Comparison of ENCODE assay signal across 21 cellular contexts in genomic region chr12:130437555-130438242, GRCh38.
DNase-seq lines count a peak whose midpoint lies in the region; ATAC-seq and TF ChIP-seq lines count a peak whose summit lies in the region.
"Had no signal": no experiment of that assay in that cellular context is flagged by ENCODE, and none has a peak within 500 bp of the region (broad histone marks: within the 10 kb centered on the region; RNA-seq: fewer than 3 reads in every experiment).

No MANE protein-coding gene starts in this region.

- WGBS in sigmoid colon, 2 donors, result 92 to 96% methylated on average over 16 of the region's 16 CpGs

- no peak for DNase-seq in Panc1 (ENCODE audit: low read depth, low spot score)
- peak; percentile 6 for DNase-seq in WTC11 (ENCODE audit: low spot score)
- peak; percentile 14 for DNase-seq in lower lobe of right lung
- DNase-seq in sigmoid colon, result peak; percentile 36
- DNase-seq in KBM-7, result no peak
- DNase-seq: AML-193, MG63, NCI-H1105 treated with DMSO at 0.1 percent for 48 hours, NCI-H2029, NCI-H446 treated with DMSO at 0.1 percent for 48 hours, NCI-H526, SIG-M5 had no signal

- H3K27ac ChIP-seq in Panc1 (ENCODE audit: low read length), result no peak overlapping the region
- no peak overlapping the region for H3K27ac ChIP-seq in lower lobe of right lung
- H3K27ac ChIP-seq in sigmoid colon, result no peak overlapping the region
- H3K27ac ChIP-seq: A549; BLaER1 treated with 17β-estradiol and CSF1 and Interleukin-3, amounts not matched to agents 10 nM and 100 nM; RWPE1; SK-N-MC had no signal

- CTCF ChIA-PET in Panc1 (lab: Charles Lee), result no interaction called here
- CTCF ChIA-PET in WTC11 (lab: Charles Lee), result no interaction called here

- BruUV-seq in Panc1 (replicated peaks; lab: Mats Ljungman, UMichigan), result no TSS peak

- no peak for TF ChIP-seq POLR2A in sigmoid colon (IDR thresholded peaks at IDR 0.05)

- H3K36me3 Mint-ChIP-seq in WTC11, result peaks cover 9% of the 10 kb centered on the region

- no peaks in the 10 kb centered on the region for H3K4me1 ChIP-seq in Panc1 (ENCODE audit: control insufficient read depth, insufficient read depth, low read length)
- no peaks in the 10 kb centered on the region for H3K4me1 ChIP-seq in lower lobe of right lung
- H3K4me1 ChIP-seq in sigmoid colon, result no peaks in the 10 kb centered on the region
- H3K4me1 ChIP-seq: A549; BLaER1 treated with 17β-estradiol and CSF1 and Interleukin-3, amounts not matched to agents 10 nM and 100 nM had no signal

- ATAC-seq in Panc1, result peak; percentile 26; the same call in 1 of the 2 replicates
- no peak for ATAC-seq in WTC11
- ATAC-seq in lower lobe of right lung, result no peak
- ATAC-seq in GM21381 (IDR thresholded peaks at IDR 0.05; ENCODE audit: unreplicated experiment), result no peak
- ATAC-seq in HG03280 (IDR thresholded peaks at IDR 0.05; ENCODE audit: unreplicated experiment), result no peak
- ATAC-seq: A549, HCT116, K562 had no signal

- no peak for TF ChIP-seq EP300 in sigmoid colon (IDR thresholded peaks at IDR 0.05)

- H3K36me3 ChIP-seq in Panc1 (ENCODE audit: control insufficient read depth, insufficient read depth, low read length) (no peaks in the 10 kb centered on the region), lower lobe of right lung (no peaks in the 10 kb centered on the region), sigmoid colon (no peaks in the 10 kb centered on the region)
- H3K36me3 ChIP-seq: BLaER1 treated with 17β-estradiol and CSF1 and Interleukin-3, amounts not matched to agents 10 nM and 100 nM; MG63 had no signal

- H3K9me3 Mint-ChIP-seq in WTC11, result peaks cover 18% of the 10 kb centered on the region

- no peak overlapping the region for H3K4me3 ChIP-seq in Panc1 (ENCODE audit: low read depth in 2 of 2, low read length in 2 of 2)
- H3K4me3 ChIP-seq in lower lobe of right lung, result no peak overlapping the region
- no peak overlapping the region for H3K4me3 ChIP-seq in sigmoid colon
- H3K4me3 ChIP-seq: A549; BLaER1 treated with 17β-estradiol and CSF1 and Interleukin-3, amounts not matched to agents 10 nM and 100 nM; K562; MG63; SK-N-MC had no signal

- in situ Hi-C loops in Panc1 (cut with HindIII; ENCODE audit: low pct_unique_long_range_greater_than_20kb, low sequenced_read_pairs), result no loop called here
- in situ Hi-C loops in KBM-7 (cut with MboI; ENCODE audit: low pct_unique_long_range_greater_than_20kb, low sequenced_read_pairs), result no loop called here

- no peaks in the 10 kb centered on the region for H3K27me3 Mint-ChIP-seq in WTC11 (ENCODE audit: low read depth)
- H3K27me3 Mint-ChIP-seq: CD4-positive, alpha-beta T cell had no signal

- H3K27ac Mint-ChIP-seq in WTC11, result no peak overlapping the region
- H3K27ac Mint-ChIP-seq: CD4-positive, alpha-beta T cell had no signal

- no peak overlapping the region for H3K4me3 Mint-ChIP-seq in WTC11
- H3K4me3 Mint-ChIP-seq: CD4-positive, alpha-beta T cell had no signal

- TF ChIP-seq CTCF in Panc1 (IDR thresholded peaks at IDR 0.05) (no peak), WTC11 (IDR thresholded peaks at IDR 0.05) (no peak), lower lobe of right lung (IDR thresholded peaks at IDR 0.05) (no peak), sigmoid colon (IDR thresholded peaks at IDR 0.05) (no peak)

- H3K9me3 ChIP-seq in Panc1 (ENCODE audit: control insufficient read depth, insufficient read depth, low read depth, low read length), result no peaks in the 10 kb centered on the region
- no peaks in the 10 kb centered on the region for H3K9me3 ChIP-seq in lower lobe of right lung
- H3K9me3 ChIP-seq in sigmoid colon, result peaks cover 0 to 3% (median 0%) of the 10 kb centered on the region in 4 donors
- H3K9me3 ChIP-seq: A549, MG63 had no signal

- intact Hi-C loops in Panc1 (cut with micrococcal nuclease; ENCODE audit: unreplicated experiment), result no loop called here
- intact Hi-C loops in lower lobe of right lung (cut with DNase I), result no loop called here
- intact Hi-C loops in sigmoid colon (cut with DNase I), result no loop called here

- H3K27me3 ChIP-seq in Panc1 (ENCODE audit: control insufficient read depth, insufficient read depth, low read length), result no peaks in the 10 kb centered on the region
- no peaks in the 10 kb centered on the region for H3K27me3 ChIP-seq in lower lobe of right lung (ENCODE audit: low read depth)
- H3K27me3 ChIP-seq in sigmoid colon, result no peaks in the 10 kb centered on the region
- H3K27me3 ChIP-seq: BLaER1 treated with 17β-estradiol and CSF1 and Interleukin-3, amounts not matched to agents 10 nM and 100 nM; MG63 had no signal

- POLR2A ChIA-PET in Panc1 (lab: Charles Lee) (no interaction called here), WTC11 (lab: Charles Lee) (no interaction called here)

- H3K4me1 Mint-ChIP-seq in WTC11, result no peaks in the 10 kb centered on the region

TF ChIP-seq in WTC11, 78 proteins besides CTCF, POLR2A, EP300 and RAD21:
- TF ChIP-seq HMGXB4 (CRISPR knock-in tag; IDR thresholded peaks at IDR 0.05) (no peak), MLX (CRISPR knock-in tag; IDR thresholded peaks at IDR 0.05) (no peak), TEAD1 (CRISPR knock-in tag; IDR thresholded peaks at IDR 0.05) (no peak), ETV6 (CRISPR knock-in tag; IDR thresholded peaks at IDR 0.05) (no peak), E2F5 (CRISPR knock-in tag; IDR thresholded peaks at IDR 0.05) (no peak), FOXP4 (CRISPR knock-in tag; IDR thresholded peaks at IDR 0.05) (no peak), TP53 (CRISPR knock-in tag; IDR thresholded peaks at IDR 0.05) (no peak), OVOL2 (CRISPR knock-in tag; IDR thresholded peaks at IDR 0.05; ENCODE audit: borderline replicate concordance) (no peak), CDX4 (CRISPR knock-in tag; IDR thresholded peaks at IDR 0.05; ENCODE audit: borderline replicate concordance) (no peak), IRF2 (CRISPR knock-in tag; IDR thresholded peaks at IDR 0.05; ENCODE audit: borderline replicate concordance, low read depth) (no peak), KAT7 (CRISPR knock-in tag; IDR thresholded peaks at IDR 0.05; ENCODE audit: borderline replicate concordance) (no peak)

Comparison
In these comparisons a context has a peak if more than half of its experiments do, and no peak if none do; other contexts are left out.
1. DNase-seq: peak in WTC11 (single experiment), lower lobe of right lung (single experiment) and sigmoid colon (single experiment); none in Panc1 (single experiment) and KBM-7 (single experiment).